ENCODE assay signal across 11 cellular contexts in genomic region chr1:32481793-32482192, GRCh38. TPM values are rescaled to one million over a fixed set of nuclear protein-coding genes. Genes with fewer than 3 reads are reported as not detected.
"Had no signal": no experiment of that assay in that cellular context is flagged by ENCODE, and none has a peak within 500 bp of the region (broad histone marks: within the 10 kb centered on the region; RNA-seq: fewer than 3 reads in every experiment).

No MANE protein-coding gene starts in this region.

RNA-seq across cellular contexts. Expression of gene ZBTB8B, which starts 16.9 kb away (rescaled TPM):
- total RNA-seq: activated CD4-positive, alpha-beta memory T cell treated with anti-CD3 and anti-CD28 coated beads for 36 hours; activated CD4-positive, alpha-beta T cell treated with anti-CD3 and anti-CD28 coated beads, Interleukin-2, amount 10 ng/mL, durations not matched to agents 24 days and 14 days; activated CD8-positive, alpha-beta memory T cell treated with anti-CD3 and anti-CD28 coated beads for 36 hours; activated CD8-positive, alpha-beta T cell treated with anti-CD3 and anti-CD28 coated beads for 36 hours; activated naive CD4-positive, alpha-beta T cell treated with anti-CD3 and anti-CD28 coated beads for 36 hours; activated naive CD4-positive, alpha-beta T cell treated with anti-CD3 and anti-CD28 coated beads, Interleukin-2, amount 50 U/mL, for 72 hours; activated naive CD8-positive, alpha-beta T cell treated with anti-CD3 and anti-CD28 coated beads for 36 hours; activated T-cell treated with anti-CD3 and anti-CD28 coated beads, Interleukin-2, amount 50 U/mL, for 4 hours; activated T-cell treated with anti-CD3 and anti-CD28 coated beads, Interleukin-2, amount 50 U/mL, for 72 hours; activated T-helper 1 cell treated with anti-CD3 and anti-CD28 coated beads, Interleukin-12 subunit alpha, Interleukin-12 subunit beta, Interleukin-2, Interleukin-4 antibody, amounts not matched to agents 30 ng/mL and 10 ng/mL and 1 ng/mL, durations not matched to agents 14 hours and 24 hours and 36 hours; activated T-helper 17 cell treated with anti-CD3 and anti-CD28 coated beads, Interleukin-2, amount 50 U/mL, for 72 hours had no signal
